ENCODE assay signal across 1 cellular context in the genomic region with DNA sequence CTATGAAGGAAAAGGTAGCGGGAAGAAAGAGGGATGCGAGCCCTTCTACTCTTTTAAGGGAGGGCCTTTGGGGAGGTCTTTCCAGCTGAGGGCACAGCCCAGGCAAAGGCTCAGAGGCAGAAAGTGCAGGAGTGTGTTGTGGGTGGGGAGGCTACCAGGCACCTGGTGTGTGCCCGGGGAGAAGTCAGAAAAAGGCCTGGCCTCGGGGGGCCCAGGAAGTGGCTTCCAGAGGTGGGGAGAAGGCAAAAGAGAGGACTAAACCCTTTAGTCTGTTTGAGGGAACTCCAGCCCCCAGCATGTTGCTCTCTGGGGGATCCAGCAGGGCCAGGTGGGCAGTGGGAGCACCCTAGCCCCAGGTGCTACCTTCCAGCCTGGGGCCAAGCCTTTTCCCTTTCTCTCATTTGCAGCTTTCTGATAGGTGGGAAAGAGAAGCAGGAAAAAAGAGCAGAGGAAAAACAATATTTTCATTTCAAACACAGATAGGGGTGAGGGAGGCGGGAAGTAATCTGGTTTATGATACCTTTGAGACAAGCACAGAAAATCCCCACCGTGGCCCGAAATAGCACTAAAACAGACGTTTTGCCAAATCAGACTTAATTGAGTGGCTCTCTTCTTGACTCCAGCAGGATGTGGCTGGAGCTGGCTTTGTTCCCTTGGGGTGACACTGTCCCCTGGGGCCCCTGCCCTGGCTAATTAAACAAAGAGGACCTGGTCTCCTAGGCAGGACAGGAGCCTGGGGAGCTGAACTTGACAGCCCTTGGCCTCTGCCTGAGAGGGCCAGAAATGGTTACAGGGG.
TF ChIP-seq lines count a peak whose summit lies in the region.

No MANE protein-coding gene starts in this region.

TF ChIP-seq in GM12878, 131 proteins besides CTCF, POLR2A, EP300 and RAD21 (continued from another document):
- TF ChIP-seq, protein P1, sequence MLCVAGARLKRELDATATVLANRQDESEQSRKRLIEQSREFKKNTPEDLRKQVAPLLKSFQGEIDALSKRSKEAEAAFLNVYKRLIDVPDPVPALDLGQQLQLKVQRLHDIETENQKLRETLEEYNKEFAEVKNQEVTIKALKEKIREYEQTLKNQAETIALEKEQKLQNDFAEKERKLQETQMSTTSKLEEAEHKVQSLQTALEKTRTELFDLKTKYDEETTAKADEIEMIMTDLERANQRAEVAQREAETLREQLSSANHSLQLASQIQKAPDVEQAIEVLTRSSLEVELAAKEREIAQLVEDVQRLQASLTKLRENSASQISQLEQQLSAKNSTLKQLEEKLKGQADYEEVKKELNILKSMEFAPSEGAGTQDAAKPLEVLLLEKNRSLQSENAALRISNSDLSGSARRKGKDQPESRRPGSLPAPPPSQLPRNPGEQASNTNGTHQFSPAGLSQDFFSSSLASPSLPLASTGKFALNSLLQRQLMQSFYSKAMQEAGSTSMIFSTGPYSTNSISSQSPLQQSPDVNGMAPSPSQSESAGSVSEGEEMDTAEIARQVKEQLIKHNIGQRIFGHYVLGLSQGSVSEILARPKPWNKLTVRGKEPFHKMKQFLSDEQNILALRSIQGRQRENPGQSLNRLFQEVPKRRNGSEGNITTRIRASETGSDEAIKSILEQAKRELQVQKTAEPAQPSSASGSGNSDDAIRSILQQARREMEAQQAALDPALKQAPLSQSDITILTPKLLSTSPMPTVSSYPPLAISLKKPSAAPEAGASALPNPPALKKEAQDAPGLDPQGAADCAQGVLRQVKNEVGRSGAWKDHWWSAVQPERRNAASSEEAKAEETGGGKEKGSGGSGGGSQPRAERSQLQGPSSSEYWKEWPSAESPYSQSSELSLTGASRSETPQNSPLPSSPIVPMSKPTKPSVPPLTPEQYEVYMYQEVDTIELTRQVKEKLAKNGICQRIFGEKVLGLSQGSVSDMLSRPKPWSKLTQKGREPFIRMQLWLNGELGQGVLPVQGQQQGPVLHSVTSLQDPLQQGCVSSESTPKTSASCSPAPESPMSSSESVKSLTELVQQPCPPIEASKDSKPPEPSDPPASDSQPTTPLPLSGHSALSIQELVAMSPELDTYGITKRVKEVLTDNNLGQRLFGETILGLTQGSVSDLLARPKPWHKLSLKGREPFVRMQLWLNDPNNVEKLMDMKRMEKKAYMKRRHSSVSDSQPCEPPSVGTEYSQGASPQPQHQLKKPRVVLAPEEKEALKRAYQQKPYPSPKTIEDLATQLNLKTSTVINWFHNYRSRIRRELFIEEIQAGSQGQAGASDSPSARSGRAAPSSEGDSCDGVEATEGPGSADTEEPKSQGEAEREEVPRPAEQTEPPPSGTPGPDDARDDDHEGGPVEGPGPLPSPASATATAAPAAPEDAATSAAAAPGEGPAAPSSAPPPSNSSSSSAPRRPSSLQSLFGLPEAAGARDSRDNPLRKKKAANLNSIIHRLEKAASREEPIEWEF (IDR thresholded peaks at IDR 0.05; ENCODE audit: insufficient replicate concordance, low read depth, low read length): peak; percentile 62
- no peak for TF ChIP-seq KLF5 (IDR thresholded peaks at IDR 0.05; ENCODE audit: partially characterized antibody)
